Comparison of ENCODE assay signal across 8 cellular contexts in the genomic region with DNA sequence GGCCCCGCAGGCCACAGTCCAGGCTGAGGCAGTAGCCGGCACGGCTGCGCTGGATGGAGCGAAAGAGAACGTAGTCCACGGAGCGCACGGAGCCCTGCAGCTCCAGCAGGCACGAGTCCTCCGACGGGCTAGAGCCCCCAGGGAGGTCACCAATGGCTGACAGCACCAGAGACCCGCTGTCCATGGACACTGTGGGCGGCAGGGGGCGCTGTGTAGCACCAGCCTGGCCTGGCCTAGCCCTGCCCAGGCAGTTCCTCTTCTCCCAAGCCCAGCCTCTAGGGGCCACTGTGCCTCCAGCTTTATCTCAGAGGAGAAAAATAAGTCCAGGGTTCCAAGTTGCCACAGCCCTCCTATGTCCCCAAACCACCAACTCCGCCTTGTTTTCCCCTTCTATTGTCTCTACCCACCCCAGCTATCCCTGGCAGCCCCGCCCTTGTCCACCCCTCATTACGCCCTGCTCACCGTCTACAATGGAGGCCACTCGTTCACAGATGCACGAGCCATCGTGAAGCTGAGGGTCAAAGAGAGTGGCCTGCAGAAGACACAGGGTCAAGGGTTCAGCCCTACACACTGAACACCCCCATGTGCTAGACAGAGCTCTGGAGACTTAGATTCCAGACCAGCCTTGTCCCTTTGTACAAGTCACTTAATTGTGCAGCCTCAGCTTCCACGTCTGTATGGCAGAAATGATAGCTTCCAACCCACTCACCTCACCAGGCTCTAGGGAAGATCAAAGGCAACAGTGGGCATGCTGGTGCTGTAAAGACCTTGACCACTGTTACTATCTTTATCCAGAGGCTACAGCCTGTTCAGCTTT. TPM values are rescaled to one million over a fixed set of nuclear protein-coding genes. Genes with fewer than 3 reads are reported as not detected.
DNase-seq lines count a peak whose midpoint lies in the region; ATAC-seq and TF ChIP-seq lines count a peak whose summit lies in the region.

No MANE protein-coding gene starts in this region.

- in situ Hi-C loops in GM13977 (cut with MboI; ENCODE audit: low pct_unique_long_range_greater_than_20kb, low sequenced_read_pairs, unreplicated experiment) = loop anchor here (25.0 kb wide), 1 partner anchor 336 kb away; no protein-coding TSS in a partner anchor

- H3K27ac Mint-ChIP-seq in T-helper 17 cell = no peak overlapping the region

- ATAC-seq in HG02852 (IDR thresholded peaks at IDR 0.05; ENCODE audit: unreplicated experiment) (peak; percentile 84), T-helper 17 cell (peak; percentile 98), right cardiac atrium (peak; percentile 78 to 81), HG03025 (IDR thresholded peaks at IDR 0.05; ENCODE audit: low FRiP score, unreplicated experiment) (no peak)

- H3K27me3 ChIP-seq in right cardiac atrium (ENCODE audit: control insufficient read depth, insufficient read depth) = no peaks in the 10 kb centered on the region

- peaks cover 30% of the 10 kb centered on the region for H3K4me1 Mint-ChIP-seq in T-helper 17 cell

- H3K9me3 ChIP-seq in T-helper 17 cell (ENCODE audit: control insufficient read depth, low read length, poor library complexity, severe bottlenecking) (no peaks in the 10 kb centered on the region), right cardiac atrium (ENCODE audit: control insufficient read depth, low read length) (no peaks in the 10 kb centered on the region)

- peak overlapping the region; percentile 71 for H3K4me3 Mint-ChIP-seq in T-helper 17 cell

- WGBS in right cardiac atrium = 14% methylated on average over 23 of the region's 23 CpGs

- no peak overlapping the region for H3K4me3 ChIP-seq in right cardiac atrium (ENCODE audit: low read length)

- H3K27ac ChIP-seq in angular gyrus (ENCODE audit: low read depth, low read length) = peak overlapping the region; percentile 37
- no peak overlapping the region for H3K27ac ChIP-seq in right cardiac atrium (ENCODE audit: low read length)

- peaks cover 9% of the 10 kb centered on the region for H3K4me1 ChIP-seq in right cardiac atrium (ENCODE audit: control insufficient read depth, insufficient read depth, low read length)

- H3K27me3 Mint-ChIP-seq in T-helper 17 cell = no peaks in the 10 kb centered on the region

- DNase-seq in GM13977 (ENCODE audit: low spot score) (peak; percentile 98), NCI-H187 (lab: John Stamatoyannopoulos, UW) (peak; percentile 95 to 97), T-helper 17 cell (peak; percentile 91 to 99 (median 98)), right cardiac atrium (peak; percentile 93 to 97 (median 97)), retina (peak; percentile 93)

- TF ChIP-seq CTCF in GM13977 (IDR thresholded peaks at IDR 0.05; ENCODE audit: extremely low read depth, insufficient read depth, missing control alignments) = peak; percentile 100

- no peaks in the 10 kb centered on the region for H3K36me3 Mint-ChIP-seq in T-helper 17 cell (ENCODE audit: low read depth)

- intact Hi-C loops in right cardiac atrium (cut with DNase I) = loop anchor here in 2 of 4 donors (5.0 to 10.0 kb wide), 3 partner anchors 71 to 344 kb away; a partner anchor contains a TSS

RNA-seq across cellular contexts. Expression of a gene that starts 4.4 kb away (rescaled TPM):
- 1 to 10 TPM; 8.6 to 9.3 TPM for total RNA-seq in T-helper 17 cell
- total RNA-seq in right cardiac atrium = 10 to 100 TPM; 14.2 to 22.3 (median 15.8) TPM
- polyA plus RNA-seq in right cardiac atrium = 9.4 TPM

RNA-seq across cellular contexts. Expression of a gene that starts 11.3 kb away (rescaled TPM):
- total RNA-seq in T-helper 17 cell (10 to 100 TPM; 60.1 to 69.4 TPM), right cardiac atrium (10 to 100 TPM; 50.3 to 65.2 (median 54.9) TPM)
- polyA plus RNA-seq in right cardiac atrium = 59.3 TPM

RNA-seq across cellular contexts. Expression of a gene that starts 22.5 kb away (rescaled TPM):
- total RNA-seq in T-helper 17 cell (10 to 100 TPM; 54.8 to 57.8 TPM), right cardiac atrium (10 to 100 TPM; 19.4 to 26.2 (median 22.5) TPM)
- 21.8 TPM for polyA plus RNA-seq in right cardiac atrium

RNA-seq across cellular contexts. Expression of a gene that starts 26.4 kb away (rescaled TPM):
- total RNA-seq in T-helper 17 cell (1 to 10 TPM; 1.3 to 1.5 TPM), right cardiac atrium (1 to 10 TPM in 2 of 4 donors, under 1 TPM in 2; 0.92 to 1.4 (median 1.1) TPM)
- 0.77 TPM for polyA plus RNA-seq in right cardiac atrium

RNA-seq across cellular contexts. Expression of a gene that starts 42.3 kb away (rescaled TPM):
- total RNA-seq in T-helper 17 cell (10 to 100 TPM; 20.7 to 28.5 TPM), right cardiac atrium (10 to 100 TPM; 20.1 to 24.3 (median 21.1) TPM)
- polyA plus RNA-seq in right cardiac atrium = 31.9 TPM
